In the genomic region with DNA sequence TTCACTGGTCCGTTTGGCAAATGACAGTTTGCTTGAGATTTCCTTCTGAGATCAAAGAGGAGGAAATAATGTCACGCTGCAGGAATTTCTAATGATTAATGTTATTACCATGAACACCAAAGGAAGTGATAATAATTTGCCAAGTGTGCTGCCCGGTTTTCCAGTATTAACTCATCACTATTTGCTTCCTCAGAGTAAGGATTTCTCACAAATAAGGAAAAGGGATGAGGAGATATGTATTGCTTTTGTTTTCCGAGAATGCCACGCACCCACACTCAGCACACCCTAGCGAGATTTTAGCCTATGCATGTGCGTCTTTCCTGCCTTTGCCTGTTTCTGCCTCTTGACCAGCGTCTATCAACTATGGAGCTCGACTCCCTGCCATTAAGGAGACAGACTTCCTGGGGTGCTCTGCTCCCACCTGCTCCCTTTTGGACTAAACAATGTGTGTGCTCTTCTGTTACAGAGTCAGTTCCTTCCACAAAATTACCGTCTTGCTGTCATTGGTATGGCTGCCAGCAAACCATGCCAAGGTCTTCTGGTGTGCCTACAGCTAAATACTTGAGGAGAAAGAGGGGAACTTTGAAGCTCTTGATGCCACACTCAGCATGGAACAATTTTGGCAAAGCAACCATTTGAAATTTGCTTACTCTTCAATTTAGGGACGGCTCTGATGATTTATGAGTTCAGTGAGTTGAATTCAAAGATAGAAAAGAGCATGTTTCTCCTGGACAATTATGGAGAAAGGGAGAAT, we compare ENCODE assay signal across 12 cellular contexts.
DNase-seq lines count a peak whose midpoint lies in the region; ATAC-seq, FAIRE-seq and TF ChIP-seq lines count a peak whose summit lies in the region.
"Had no signal": no experiment of that assay in that cellular context is flagged by ENCODE, and none has a peak within 500 bp of the region (broad histone marks: within the 10 kb centered on the region; RNA-seq: fewer than 3 reads in every experiment).

No MANE protein-coding gene starts in this region.

- H3K4me2 ChIP-seq in HepG2 (ENCODE audit: low read depth, low read length): no peak overlapping the region

- H3K27ac ChIP-seq in HepG2 (ENCODE audit: extremely low read length, insufficient read depth, low read length): no peak overlapping the region
- H3K27ac ChIP-seq in right lobe of liver: no peak overlapping the region
- peak overlapping the region; percentile 24 to 26 for H3K27ac ChIP-seq in ascending aorta
- H3K27ac ChIP-seq in uterus: no peak overlapping the region

- DNase-seq in HepG2 (ENCODE audit: low spot score) (no peak), right lobe of liver (no peak), ascending aorta (ENCODE audit: low spot score in 2 of 2) (no peak), foreskin melanocyte (peak; percentile 27), T-helper 1 cell (no peak), DMS153 (lab: John Stamatoyannopoulos, UW) (no peak), uterus (no peak)
- DNase-seq: 8988T; activated CD4-positive, alpha-beta memory T cell treated with anti-CD3 and anti-CD28 coated beads, Interleukin-2, amount 10 ng/mL, durations not matched to agents 7 days and 5 days; activated naive CD4-positive, alpha-beta T cell; NCI-H1436 had no signal

- no TSS peak for BruUV-seq in HepG2 (replicated peaks; lab: Mats Ljungman, UMichigan)

- CTCF ChIA-PET in HepG2 (lab: Yijun Ruan, JAX; ENCODE audit: low intra/inter-chr PET ratio, low total read pairs): no interaction called here

- no peaks in the 10 kb centered on the region for H3K79me2 ChIP-seq in HepG2 (ENCODE audit: insufficient read depth, low read length)

- no peak for FAIRE-seq in HepG2 (lab: Jason Lieb, UNC)

- ATAC-seq in HepG2: no peak
- ATAC-seq in right lobe of liver: no peak
- no peak for ATAC-seq in GM21528 (IDR thresholded peaks at IDR 0.05; ENCODE audit: low FRiP score, unreplicated experiment)

- TF ChIP-seq EP300 in HepG2 (IDR thresholded peaks at IDR 0.05; ENCODE audit: low read depth in 2 of 2, low read length in 2 of 2) (no peak), HepG2 (CRISPR knock-in tag; IDR thresholded peaks at IDR 0.05; ENCODE audit: borderline replicate concordance) (no peak)

- H3K9ac ChIP-seq in HepG2 (ENCODE audit: insufficient read depth, low read depth, low read length): no peak overlapping the region

- no peaks in the 10 kb centered on the region for H3K4me1 ChIP-seq in HepG2 (ENCODE audit: insufficient read depth, low read length)
- no peaks in the 10 kb centered on the region for H3K4me1 ChIP-seq in right lobe of liver
- peaks cover 0 to 6% of the 10 kb centered on the region in 2 donors for H3K4me1 ChIP-seq in ascending aorta
- no peaks in the 10 kb centered on the region for H3K4me1 ChIP-seq in uterus

- TF ChIP-seq POLR2A in HepG2 (IDR thresholded peaks at IDR 0.05; ENCODE audit: insufficient read depth in 1 of 2, low read depth in 2 of 2, low read length in 2 of 2) (no peak), right lobe of liver (IDR thresholded peaks at IDR 0.05) (no peak), uterus (IDR thresholded peaks at IDR 0.05) (no peak)

- H2AFZ ChIP-seq in HepG2 (ENCODE audit: low read length): no peak overlapping the region

- no peak for TF ChIP-seq RAD21 in HepG2 (CRISPR knock-in tag; IDR thresholded peaks at IDR 0.05)

- intact Hi-C loops in HepG2 (cut with micrococcal nuclease; ENCODE audit: unreplicated experiment) (loop anchor here (10.0 kb wide), 1 partner anchor 878 kb away; the partner anchor contains the start of gene FAT1), right lobe of liver (cut with DNase I) (no loop called here), ascending aorta (cut with DNase I) (loop anchor here (5.0 kb wide), 1 partner anchor 875 kb away; no protein-coding TSS in a partner anchor), uterus (cut with DNase I; ENCODE audit: low total_unique reads) (no loop called here)

- TF ChIP-seq CTCF in HepG2 (CRISPR knock-in tag; IDR thresholded peaks at IDR 0.05): no peak
- no peak for TF ChIP-seq CTCF in right lobe of liver (IDR thresholded peaks at IDR 0.05)
- no peak for TF ChIP-seq CTCF in ascending aorta (IDR thresholded peaks at IDR 0.05)
- no peak for TF ChIP-seq CTCF in uterus (IDR thresholded peaks at IDR 0.05)

- POLR2A ChIA-PET in HepG2 (lab: Yijun Ruan, JAX): no interaction called here

- H3K27me3 ChIP-seq in HepG2 (ENCODE audit: control insufficient read depth in 1 of 2, insufficient read depth in 2 of 2, low read length in 2 of 2) (peaks cover 0 to 3% of the 10 kb centered on the region in 2 experiments; a peak in 1 of 5 replicates), right lobe of liver (no peaks in the 10 kb centered on the region), ascending aorta (no peaks in the 10 kb centered on the region), uterus (no peaks in the 10 kb centered on the region)

- WGBS in HepG2 (ENCODE audit: low lambda C conversion rate): 4% methylated on average over 11 of the region's 11 CpGs
- 38% methylated on average over 11 of the region's 11 CpGs for WGBS in right lobe of liver (ENCODE audit: insufficient coverage, low coverage, low lambda C conversion rate, missing lambda C conversion rate)

- in situ Hi-C loops in HepG2 (cut with HindIII; ENCODE audit: extremely low pct_ligation_motif_present, low pct_unique_long_range_greater_than_20kb): no loop called here

- H4K20me1 ChIP-seq in HepG2 (ENCODE audit: insufficient read depth, low read length): no peaks in the 10 kb centered on the region

- H3K4me3 ChIP-seq in HepG2 (replicated peaks in 1 of 3; ENCODE audit: insufficient read depth in 1 of 3, low read depth in 2 of 3, low read length in 3 of 3) (no peak overlapping the region), right lobe of liver (no peak overlapping the region), ascending aorta (peak overlapping the region in 1 of 2 donors; percentile 15), uterus (no peak overlapping the region)

- no peaks in the 10 kb centered on the region for H3K36me3 ChIP-seq in HepG2 (replicated peaks in 1 of 2; ENCODE audit: control insufficient read depth in 1 of 2, insufficient read depth in 2 of 2, low read length in 2 of 2)
- H3K36me3 ChIP-seq in right lobe of liver: no peaks in the 10 kb centered on the region
- no peaks in the 10 kb centered on the region for H3K36me3 ChIP-seq in ascending aorta
- H3K36me3 ChIP-seq in uterus: no peaks in the 10 kb centered on the region

- no peaks in the 10 kb centered on the region for H3K9me3 ChIP-seq in HepG2 (ENCODE audit: low read length)
- H3K9me3 ChIP-seq in right lobe of liver: no peaks in the 10 kb centered on the region
- no peaks in the 10 kb centered on the region for H3K9me3 ChIP-seq in ascending aorta
- no peaks in the 10 kb centered on the region for H3K9me3 ChIP-seq in uterus

TF ChIP-seq in HepG2, 621 proteins besides CTCF, POLR2A, EP300 and RAD21:
- TF ChIP-seq BCL3 (CRISPR knock-in tag; IDR thresholded peaks at IDR 0.05) (no peak), MAFF (IDR thresholded peaks at IDR 0.05; ENCODE audit: low read depth, low read length) (peak; percentile 58), MAFK (conservative IDR thresholded peaks at IDR 0.05 in 1 of 2, IDR thresholded peaks at IDR 0.05 in 1 of 2; ENCODE audit: low read length in 2 of 2) (peak; percentile 72 to 74)

Comparison
In these comparisons a context has a peak if more than half of its experiments do, and no peak if none do; other contexts are left out.
1. intact Hi-C loops: an anchor here in HepG2 (10.0 kb wide) and ascending aorta (5.0 kb wide); none called in right lobe of liver and uterus.
2. H3K27ac ChIP-seq: peak in ascending aorta (2 of 2); none in HepG2 (single experiment), right lobe of liver (0 of 3) and uterus (0 of 2).